Comparison of ENCODE assay signal across 41 cellular contexts in the genomic region with DNA sequence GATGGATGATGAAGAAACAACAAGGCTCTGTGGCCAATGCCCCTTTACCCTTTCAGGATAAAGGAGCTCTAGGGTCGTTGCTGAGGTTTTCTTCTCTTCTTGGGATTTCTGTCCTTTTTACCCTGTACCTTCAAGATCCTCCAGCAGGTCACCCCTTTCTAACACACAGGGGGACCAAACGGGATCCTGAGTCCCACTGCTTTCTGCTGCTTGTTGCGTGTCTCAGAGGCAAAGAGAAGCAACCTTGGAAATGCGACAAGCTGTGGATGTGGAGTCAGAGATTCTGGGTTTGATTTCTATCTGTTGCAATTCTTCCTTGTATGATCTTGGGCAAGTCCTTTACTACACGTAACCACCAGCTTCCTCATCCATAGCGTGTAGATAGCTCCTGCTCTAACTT. TPM values are rescaled to one million over a fixed set of nuclear protein-coding genes. Genes with fewer than 3 reads are reported as not detected.
"Had no signal": no experiment of that assay in that cellular context is flagged by ENCODE, and none has a peak within 500 bp of the region (broad histone marks: within the 10 kb centered on the region; RNA-seq: fewer than 3 reads in every experiment).

No MANE protein-coding gene starts in this region.

- H3K27me3 ChIP-seq: brain microvascular endothelial cell, esophagus squamous epithelium, gastroesophageal sphincter, heart right ventricle had no signal

- FAIRE-seq: astrocyte, bronchial epithelial cell, colon, endometrium, endothelial cell of umbilical vein had no signal

- H3K27ac ChIP-seq: brain microvascular endothelial cell, epithelial cell of prostate, esophagus squamous epithelium, gastroesophageal sphincter, heart right ventricle, WERI-Rb-1 had no signal

- H3K27ac Mint-ChIP-seq: activated B cell treated with CpG ODN at 0.5 μM for 24 hours; activated CD8-positive, alpha-beta T cell treated with anti-CD3 and anti-CD28 coated beads for 36 hours; activated naive CD8-positive, alpha-beta T cell; activated T-helper 17 cell treated with anti-CD3 and anti-CD28 coated beads, Interleukin-2, amount 50 U/mL, for 72 hours; effector memory CD8-positive, alpha-beta T cell; T-helper 17 cell; T-helper 2 cell treated with Interferon-gamma antibody and Interleukin-4, amounts not matched to agents 5 μg/mL and 100 μg/mL, for 36 hours had no signal

- H3K36me3 Mint-ChIP-seq: activated naive CD8-positive, alpha-beta T cell had no signal

- H3K4me3 Mint-ChIP-seq: activated B cell treated with CpG ODN at 0.5 μM for 24 hours; activated CD8-positive, alpha-beta T cell treated with anti-CD3 and anti-CD28 coated beads for 36 hours; activated naive CD8-positive, alpha-beta T cell; activated T-cell treated with anti-CD3 and anti-CD28 coated beads, Interleukin-2, amount 50 U/mL, for 4 hours; activated T-helper 17 cell treated with anti-CD3 and anti-CD28 coated beads, Interleukin-2, amount 50 U/mL, for 72 hours; central memory CD8-positive, alpha-beta T cell; effector memory CD8-positive, alpha-beta T cell; T-helper 17 cell; T-helper 2 cell treated with Interferon-gamma antibody and Interleukin-4, amounts not matched to agents 5 μg/mL and 100 μg/mL, for 36 hours had no signal

- H3K36me3 ChIP-seq: brain microvascular endothelial cell, esophagus squamous epithelium, gastroesophageal sphincter, heart right ventricle, WERI-Rb-1 had no signal

- H3K9me3 ChIP-seq: esophagus squamous epithelium, gastroesophageal sphincter, heart right ventricle had no signal

- H3K9me3 Mint-ChIP-seq: activated B cell treated with CpG ODN at 0.5 μM for 24 hours; activated CD8-positive, alpha-beta T cell treated with anti-CD3 and anti-CD28 coated beads for 36 hours; activated T-cell treated with anti-CD3 and anti-CD28 coated beads, Interleukin-2, amount 50 U/mL, for 4 hours; activated T-helper 17 cell treated with anti-CD3 and anti-CD28 coated beads, Interleukin-2, amount 50 U/mL, for 72 hours; central memory CD8-positive, alpha-beta T cell; effector memory CD8-positive, alpha-beta T cell; T-helper 2 cell treated with Interferon-gamma antibody and Interleukin-4, amounts not matched to agents 5 μg/mL and 100 μg/mL, for 36 hours had no signal

- ATAC-seq: activated CD4-positive, CD25-positive, alpha-beta regulatory T cell treated with anti-CD3 and anti-CD28 coated beads, Interleukin-2, amount 50 U/mL, for 24 hours; activated CD8-positive, alpha-beta T cell treated with anti-CD3 and anti-CD28 coated beads for 36 hours; activated T-cell treated with anti-CD3 and anti-CD28 coated beads, Interleukin-2, amount 50 U/mL, for 4 hours; activated T-helper 17 cell treated with anti-CD3 and anti-CD28 coated beads, Interleukin-2, amount 50 U/mL, for 72 hours; effector memory CD8-positive, alpha-beta T cell; gastroesophageal sphincter; heart right ventricle; T-helper 17 cell had no signal

- H3K4me3 ChIP-seq: esophagus squamous epithelium, gastroesophageal sphincter, heart right ventricle had no signal

- H3K4me1 Mint-ChIP-seq: activated T-helper 17 cell treated with anti-CD3 and anti-CD28 coated beads, Interleukin-2, amount 50 U/mL, for 72 hours; central memory CD8-positive, alpha-beta T cell; T-helper 17 cell had no signal

- H3K4me1 ChIP-seq: esophagus squamous epithelium had no signal

- DNase-seq: activated B cell treated with CpG ODN at 0.5 μM for 24 hours; activated CD4-positive, alpha-beta T cell treated with anti-CD3 and anti-CD28 coated beads for 48 hours; activated CD4-positive, alpha-beta T cell treated with anti-CD3 and anti-CD28 coated beads, Interleukin-2, amount 50 U/mL, for 1 hour; activated CD4-positive, alpha-beta T cell treated with anti-CD3 and anti-CD28 coated beads, Interleukin-2, amount 50 U/mL, for 48 hours; activated CD8-positive, alpha-beta memory T cell treated with anti-CD3 and anti-CD28 coated beads for 24 hours; activated CD8-positive, alpha-beta T cell treated with anti-CD3 and anti-CD28 coated beads for 36 hours; activated effector memory CD4-positive, alpha-beta T cell treated with Interleukin-2 at 50 U/mL for 16 hours; activated gamma-delta T cell treated with Interleukin-2 at 50 U/mL for 16 hours; activated naive CD4-positive, alpha-beta T cell treated with anti-CD3 and anti-CD28 coated beads, Interleukin-2, amount 50 U/mL, for 16 hours; activated naive CD4-positive, alpha-beta T cell treated with Interleukin-2 at 50 U/mL for 16 hours; activated T-cell treated with anti-CD3 and anti-CD28 coated beads, Interleukin-2, amount 50 U/mL, for 4 hours; amniotic stem cell; anterior cingulate cortex; cortex of kidney; dermis blood vessel endothelial cell; effector CD4-positive, alpha-beta T cell; effector memory CD8-positive, alpha-beta T cell; esophagus squamous epithelium; foreskin melanocyte; heart right ventricle; T-helper 17 cell; T1000; WERI-Rb-1 had no signal

RNA-seq across cellular contexts. Expression of gene GLRA1, which starts 20.5 kb away (rescaled TPM):
- total RNA-seq: activated B cell treated with CpG ODN at 0.5 μM for 24 hours; activated CD8-positive, alpha-beta T cell treated with anti-CD3 and anti-CD28 coated beads for 36 hours; activated T-cell treated with anti-CD3 and anti-CD28 coated beads, Interleukin-2, amount 50 U/mL, for 4 hours; activated T-helper 17 cell treated with anti-CD3 and anti-CD28 coated beads, Interleukin-2, amount 50 U/mL, for 72 hours; astrocyte; bronchial epithelial cell; cardiac septum; dermis blood vessel endothelial cell; endothelial cell of umbilical vein; esophagus squamous epithelium; fibroblast of lung; fibroblast of villous mesenchyme; gastroesophageal sphincter; glomerular endothelial cell; heart right ventricle; T-helper 17 cell had no signal
- polyA plus RNA-seq: endothelial cell of umbilical vein, esophagus, fibroblast of lung, heart right ventricle had no signal
